1 cellular context compared by ENCODE assay signal in genomic region chr5:97182571-97183099, GRCh38.
TF ChIP-seq lines count a peak whose summit lies in the region.

No MANE protein-coding gene starts in this region.

TF ChIP-seq in HEK293, 187 proteins besides CTCF, POLR2A, EP300 and RAD21 (continued from another document):
- TF ChIP-seq PRDM4 (tag by site-specific recombination; IDR thresholded peaks at IDR 0.05) = no peak
- no peak for TF ChIP-seq ZNF37A (tag by site-specific recombination; IDR thresholded peaks at IDR 0.05)
- TF ChIP-seq ZNF121 (tag by site-specific recombination; IDR thresholded peaks at IDR 0.05) = no peak
- TF ChIP-seq ZNF366 (tag by site-specific recombination; conservative IDR thresholded peaks at IDR 0.05) = no peak
